ENCODE assay signal across 9 cellular contexts in the genomic region with DNA sequence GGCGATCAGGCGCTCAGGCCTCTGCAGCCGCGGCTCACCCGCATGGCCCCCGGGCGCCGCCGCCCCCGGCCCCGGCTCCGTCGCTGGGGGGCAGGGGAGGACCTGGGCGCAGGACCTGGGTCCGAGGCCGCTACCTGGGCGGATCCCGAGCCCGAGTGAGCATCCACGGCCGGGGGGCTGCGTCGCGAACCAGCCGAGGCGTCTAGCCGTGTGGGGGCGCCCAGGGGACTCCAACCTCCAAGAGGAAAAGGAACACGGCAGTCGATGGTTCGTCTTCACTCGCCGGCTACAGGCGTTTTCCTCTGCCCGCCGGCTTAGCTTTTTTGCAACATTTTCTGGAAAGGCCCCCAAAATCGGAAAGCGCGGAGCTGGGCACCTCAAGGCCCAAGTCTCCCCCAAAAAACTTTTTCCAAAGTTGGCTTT. TPM values are rescaled to one million over a fixed set of nuclear protein-coding genes. Genes with fewer than 3 reads are reported as not detected.
DNase-seq lines count a peak whose midpoint lies in the region; ATAC-seq and TF ChIP-seq lines count a peak whose summit lies in the region.
"Had no signal": no experiment of that assay in that cellular context is flagged by ENCODE, and none has a peak within 500 bp of the region (broad histone marks: within the 10 kb centered on the region; RNA-seq: fewer than 3 reads in every experiment).

No MANE protein-coding gene starts in this region.

- no peak for TF ChIP-seq CTCF in nephron progenitor cell (IDR thresholded peaks at IDR 0.05)

- H3K27me3 ChIP-seq in BLaER1 (peaks cover 99% of the 10 kb centered on the region), MG63 (peaks cover 14% of the 10 kb centered on the region)

- H3K9ac ChIP-seq in BLaER1 = no peak overlapping the region

- H3K9me3 ChIP-seq in BLaER1 (peaks cover 5% of the 10 kb centered on the region; the same call in 1 of the 2 replicates), MG63 (no peaks in the 10 kb centered on the region)

- intact Hi-C loops in dendritic cell treated with granulocyte-macrophage colony-stimulating factor and Interleukin-4, amounts not matched to agents 40 ng/mL and 50 ng/mL, for 4 days (cut with micrococcal nuclease) = loop anchor here (5.0 kb wide), 2 partner anchors 38 to 58 kb away; no protein-coding TSS in a partner anchor

- H3K27ac Mint-ChIP-seq in dendritic cell treated with granulocyte-macrophage colony-stimulating factor and Interleukin-4, amounts not matched to agents 40 ng/mL and 50 ng/mL, for 4 days = peak overlapping the region; percentile 91
- H3K27ac Mint-ChIP-seq in nephron progenitor cell = no peak overlapping the region

- H3K27ac ChIP-seq in BLaER1 = no peak overlapping the region

- H3K4me1 Mint-ChIP-seq in dendritic cell treated with granulocyte-macrophage colony-stimulating factor and Interleukin-4, amounts not matched to agents 40 ng/mL and 50 ng/mL, for 4 days (ENCODE audit: low read depth) = peaks cover 69% of the 10 kb centered on the region
- H3K4me1 Mint-ChIP-seq in nephron progenitor cell = peaks cover 37% of the 10 kb centered on the region

- H3K4me2 ChIP-seq in BLaER1 = peak overlapping the region; percentile 40

- no peak for DNase-seq in MG63
- peak; percentile 42 for DNase-seq in nephron progenitor cell
- DNase-seq in D341Med (ENCODE audit: low spot score) = no peak
- DNase-seq in GOT3 (lab: John Stamatoyannopoulos, UW) = no peak
- no peak for DNase-seq in activated gamma-delta T cell treated with Interleukin-2 at 50 U/mL for 16 hours
- DNase-seq: SHP77 treated with DMSO at 0.1 percent for 48 hours had no signal

- H3K36me3 ChIP-seq in BLaER1 (no peaks in the 10 kb centered on the region), MG63 (no peaks in the 10 kb centered on the region)

- peak overlapping the region; percentile 34; the same call in 1 of the 2 replicates for H3K4me3 ChIP-seq in BLaER1
- peak overlapping the region; percentile 24 for H3K4me3 ChIP-seq in MG63

- H3K9me3 Mint-ChIP-seq in dendritic cell treated with granulocyte-macrophage colony-stimulating factor and Interleukin-4, amounts not matched to agents 40 ng/mL and 50 ng/mL, for 4 days = no peaks in the 10 kb centered on the region
- H3K9me3 Mint-ChIP-seq in nephron progenitor cell = no peaks in the 10 kb centered on the region

- H3K27me3 Mint-ChIP-seq in dendritic cell treated with granulocyte-macrophage colony-stimulating factor and Interleukin-4, amounts not matched to agents 40 ng/mL and 50 ng/mL, for 4 days = peaks cover 73% of the 10 kb centered on the region
- H3K27me3 Mint-ChIP-seq in nephron progenitor cell (ENCODE audit: low read depth, poor library complexity) = peaks cover 73% of the 10 kb centered on the region

- H3K4me3 Mint-ChIP-seq in dendritic cell treated with granulocyte-macrophage colony-stimulating factor and Interleukin-4, amounts not matched to agents 40 ng/mL and 50 ng/mL, for 4 days = peak overlapping the region; percentile 91
- H3K4me3 Mint-ChIP-seq in nephron progenitor cell = peak overlapping the region; percentile 86

- H3K4me1 ChIP-seq in BLaER1 = peaks cover 31% of the 10 kb centered on the region

- no peak for ATAC-seq in GM18873 (IDR thresholded peaks at IDR 0.05; ENCODE audit: low FRiP score, unreplicated experiment)

- H4K20me1 ChIP-seq in BLaER1 = peaks cover 91% of the 10 kb centered on the region

- H3K36me3 Mint-ChIP-seq in dendritic cell treated with granulocyte-macrophage colony-stimulating factor and Interleukin-4, amounts not matched to agents 40 ng/mL and 50 ng/mL, for 4 days (ENCODE audit: low read depth) = peaks cover 54% of the 10 kb centered on the region
- no peaks in the 10 kb centered on the region for H3K36me3 Mint-ChIP-seq in nephron progenitor cell (ENCODE audit: low read depth)

RNA-seq across cellular contexts. Expression of gene PDGFB, which starts 0.7 kb away (rescaled TPM):
- total RNA-seq in MG63 (2014; rRNA removed; shearing (Covaris generic); ENCODE audit: low replicate concordance) = 0.13 and 0.57 TPM in 2 replicates
